In genomic region chr10:1019362-1019761, GRCh38 we compare ENCODE assay signal across 1 cellular context.
TF ChIP-seq lines count a peak whose summit lies in the region.

No MANE protein-coding gene starts in this region.

TF ChIP-seq in GM12878, 131 proteins besides CTCF, POLR2A, EP300 and RAD21:
- TF ChIP-seq TCF7 (IDR thresholded peaks at IDR 0.05; ENCODE audit: borderline replicate concordance) (no peak), GABPA (IDR thresholded peaks at IDR 0.05; ENCODE audit: low read depth) (no peak), BACH1 (IDR thresholded peaks at IDR 0.05; ENCODE audit: borderline replicate concordance) (no peak), MYB (IDR thresholded peaks at IDR 0.05; ENCODE audit: borderline replicate concordance, low read depth, low read length) (no peak), TCF12 (IDR thresholded peaks at IDR 0.05; ENCODE audit: low read depth, low read length) (no peak), POLR2AphosphoS5 (IDR thresholded peaks at IDR 0.05; ENCODE audit: low read length) (0 out of 2 replicates have a peak, but pooled peaks have one; percentile 46), TBL1XR1 (IDR thresholded peaks at IDR 0.05; ENCODE audit: low read depth, low read length) (no peak)
